1 cellular context compared by ENCODE assay signal in the genomic region with DNA sequence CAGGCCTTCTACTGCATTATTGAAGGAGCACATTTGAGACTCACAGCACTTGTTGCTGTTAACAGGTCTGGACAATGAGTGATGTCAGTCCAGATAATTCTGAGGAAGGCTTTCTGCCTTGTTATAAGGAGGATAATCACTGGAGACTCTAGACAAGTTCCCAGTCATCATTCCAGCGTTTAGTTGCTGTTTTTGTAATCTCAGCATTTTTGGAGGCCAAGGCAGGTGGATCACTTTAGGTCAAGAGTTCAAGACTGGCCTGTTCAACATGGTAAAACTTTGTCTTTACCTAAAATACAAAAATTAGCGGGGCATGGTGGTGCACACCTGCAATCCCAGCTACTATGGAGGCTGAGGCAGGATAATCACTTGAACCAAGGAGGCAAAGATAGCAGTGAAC.
TF ChIP-seq lines count a peak whose summit lies in the region.

No MANE protein-coding gene starts in this region.

TF ChIP-seq in GM12878, 131 proteins besides CTCF, POLR2A, EP300 and RAD21 (continued from another document):
- TF ChIP-seq, protein P1, sequence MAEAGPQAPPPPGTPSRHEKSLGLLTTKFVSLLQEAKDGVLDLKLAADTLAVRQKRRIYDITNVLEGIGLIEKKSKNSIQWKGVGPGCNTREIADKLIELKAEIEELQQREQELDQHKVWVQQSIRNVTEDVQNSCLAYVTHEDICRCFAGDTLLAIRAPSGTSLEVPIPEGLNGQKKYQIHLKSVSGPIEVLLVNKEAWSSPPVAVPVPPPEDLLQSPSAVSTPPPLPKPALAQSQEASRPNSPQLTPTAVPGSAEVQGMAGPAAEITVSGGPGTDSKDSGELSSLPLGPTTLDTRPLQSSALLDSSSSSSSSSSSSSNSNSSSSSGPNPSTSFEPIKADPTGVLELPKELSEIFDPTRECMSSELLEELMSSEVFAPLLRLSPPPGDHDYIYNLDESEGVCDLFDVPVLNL (IDR thresholded peaks at IDR 0.05; ENCODE audit: low read depth, low read length): no peak
- no peak for TF ChIP-seq SPI1 (IDR thresholded peaks at IDR 0.05; ENCODE audit: borderline replicate concordance, insufficient read depth, low read depth, low read length)
- TF ChIP-seq NFIC (IDR thresholded peaks at IDR 0.05; ENCODE audit: low read depth, low read length): no peak
- TF ChIP-seq FOS (IDR thresholded peaks at IDR 0.05; ENCODE audit: borderline replicate concordance, extremely low read depth, insufficient read length): no peak
- TF ChIP-seq HCFC1 (IDR thresholded peaks at IDR 0.05; ENCODE audit: low read length): no peak
- TF ChIP-seq, protein P2, sequence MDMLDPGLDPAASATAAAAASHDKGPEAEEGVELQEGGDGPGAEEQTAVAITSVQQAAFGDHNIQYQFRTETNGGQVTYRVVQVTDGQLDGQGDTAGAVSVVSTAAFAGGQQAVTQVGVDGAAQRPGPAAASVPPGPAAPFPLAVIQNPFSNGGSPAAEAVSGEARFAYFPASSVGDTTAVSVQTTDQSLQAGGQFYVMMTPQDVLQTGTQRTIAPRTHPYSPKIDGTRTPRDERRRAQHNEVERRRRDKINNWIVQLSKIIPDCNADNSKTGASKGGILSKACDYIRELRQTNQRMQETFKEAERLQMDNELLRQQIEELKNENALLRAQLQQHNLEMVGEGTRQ (IDR thresholded peaks at IDR 0.05; ENCODE audit: borderline replicate concordance, low read depth, low read length): no peak
